20 cellular contexts compared by ENCODE assay signal in the genomic region with DNA sequence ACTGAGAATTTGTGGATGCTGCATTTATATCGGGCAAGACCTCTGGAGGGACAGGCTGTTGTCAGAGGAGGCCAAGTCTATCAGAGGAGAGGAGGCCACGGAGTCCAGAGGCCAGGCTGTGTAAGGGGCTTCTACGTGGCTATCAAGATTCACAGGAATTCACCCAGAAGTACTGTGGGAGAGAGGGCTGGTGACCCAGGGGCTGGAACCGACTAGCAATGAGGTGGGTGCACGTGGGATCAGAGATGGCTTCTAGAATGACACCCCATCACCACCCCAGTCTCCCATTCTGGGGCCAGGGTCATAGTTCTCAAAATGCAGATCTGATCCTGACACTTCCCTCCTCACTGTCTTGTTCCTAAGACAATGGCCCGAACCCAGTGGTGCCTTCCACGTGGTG.
"Had no signal": no experiment of that assay in that cellular context is flagged by ENCODE, and none has a peak within 500 bp of the region (broad histone marks: within the 10 kb centered on the region; RNA-seq: fewer than 3 reads in every experiment).

No MANE protein-coding gene starts in this region.

- ATAC-seq: activated T-cell treated with anti-CD3 and anti-CD28 coated beads, Interleukin-2, amount 50 U/mL, for 72 hours; body of pancreas; stimulated activated naive CD8-positive, alpha-beta T cell treated with anti-CD3 and anti-CD28 coated beads, Interleukin-15, Interleukin-2, amounts not matched to agents 100 U/mL and 50 U/mL, for 24 hours; T-helper 17 cell had no signal

- H3K36me3 ChIP-seq: cardiac muscle cell, left ventricle myocardium inferior had no signal

- H3K27ac ChIP-seq: body of pancreas, cardiac muscle cell, left ventricle myocardium inferior had no signal

- H3K4me1 ChIP-seq: body of pancreas, left ventricle myocardium inferior had no signal

- H3K9me3 ChIP-seq: body of pancreas had no signal

- DNase-seq: activated CD4-positive, alpha-beta T cell treated with anti-CD3 and anti-CD28 coated beads for 4 hours; activated CD4-positive, alpha-beta T cell treated with anti-CD3 and anti-CD28 coated beads, Interleukin-2, amount 50 U/mL, for 48 hours; activated CD4-positive, CD25-positive, alpha-beta regulatory T cell; activated gamma-delta T cell; activated naive CD4-positive, alpha-beta T cell treated with anti-CD3 and anti-CD28 coated beads, Interleukin-2, amount 50 U/mL, for 16 hours; activated T-cell treated with anti-CD3 and anti-CD28 coated beads, Interleukin-2, amount 50 U/mL, for 72 hours; anterior cingulate cortex; effector CD4-positive, alpha-beta T cell; erythroblast; foreskin fibroblast; kidney glomerular epithelial cell; left ventricle myocardium inferior; nephron progenitor cell; occipital lobe; stimulated activated CD4-positive, alpha-beta T cell treated with anti-CD3 and anti-CD28 coated beads, Interleukin-4, amount 100 ng/mL, for 24 hours; stimulated activated naive CD8-positive, alpha-beta T cell treated with anti-CD3 and anti-CD28 coated beads, Interleukin-15, Interleukin-2, amounts not matched to agents 100 U/mL and 50 U/mL, for 24 hours; SW 1271; T-helper 17 cell had no signal

- H3K27me3 ChIP-seq: body of pancreas, cardiac muscle cell had no signal

- H3K4me3 ChIP-seq: body of pancreas, cardiac muscle cell, left ventricle myocardium inferior had no signal
